ENCODE assay signal across 10 cellular contexts in genomic region chr9:89740722-89741121, GRCh38.
A peak's percentile ranks its signal among the peaks of the same experiment; 100 is the strongest.
DNase-seq lines count a peak whose midpoint lies in the region; ATAC-seq and TF ChIP-seq lines count a peak whose summit lies in the region.
"Had no signal": no experiment of that assay in that cellular context is flagged by ENCODE, and none has a peak within 500 bp of the region (broad histone marks: within the 10 kb centered on the region; RNA-seq: fewer than 3 reads in every experiment).

No MANE protein-coding gene starts in this region.

- intact Hi-C loops in activated naive CD4-positive, alpha-beta T cell treated with anti-CD3 and anti-CD28 coated beads for 36 hours (cut with micrococcal nuclease), result loop anchor here (5.0 kb wide), 3 partner anchors 177 to 357 kb away; no protein-coding TSS in a partner anchor
- intact Hi-C loops in transverse colon (cut with DNase I; ENCODE audit: low total_unique reads), result no loop called here

- no peak overlapping the region for H3K27ac ChIP-seq in transverse colon
- no peak overlapping the region for H3K27ac ChIP-seq in mesendoderm (ENCODE audit: low read depth, low read length)
- H3K27ac ChIP-seq: heart left ventricle had no signal

- no peaks in the 10 kb centered on the region for H3K36me3 Mint-ChIP-seq in activated naive CD4-positive, alpha-beta T cell treated with anti-CD3 and anti-CD28 coated beads for 36 hours (ENCODE audit: low read depth)
- H3K36me3 Mint-ChIP-seq in activated naive CD4-positive, alpha-beta T cell treated with anti-CD3 and anti-CD28 coated beads, Interleukin-2, amount 10 ng/mL, durations not matched to agents 7 days and 5 days, result peaks cover 4% of the 10 kb centered on the region

- no peak overlapping the region for H4K8ac ChIP-seq in mesendoderm (ENCODE audit: low read depth, low read length)

- no peaks in the 10 kb centered on the region for H3K79me2 ChIP-seq in mesendoderm (ENCODE audit: control insufficient read depth, insufficient read depth, low read length)

- no peaks in the 10 kb centered on the region for H3K9me3 ChIP-seq in transverse colon

- no peaks in the 10 kb centered on the region for H3K79me1 ChIP-seq in mesendoderm (ENCODE audit: low read length)

- H3K23ac ChIP-seq in mesendoderm (ENCODE audit: low read length), result no peak overlapping the region

- no peak overlapping the region for H3K4me3 Mint-ChIP-seq in activated naive CD4-positive, alpha-beta T cell treated with anti-CD3 and anti-CD28 coated beads for 36 hours
- H3K4me3 Mint-ChIP-seq in activated naive CD4-positive, alpha-beta T cell treated with anti-CD3 and anti-CD28 coated beads, Interleukin-2, amount 10 ng/mL, durations not matched to agents 7 days and 5 days, result peak overlapping the region; percentile 2

- no peak for TF ChIP-seq POLR2A in transverse colon (IDR thresholded peaks at IDR 0.05)

- peaks cover 58% of the 10 kb centered on the region for H3K4me1 Mint-ChIP-seq in activated naive CD4-positive, alpha-beta T cell treated with anti-CD3 and anti-CD28 coated beads for 36 hours (ENCODE audit: low read depth)
- H3K4me1 Mint-ChIP-seq in activated naive CD4-positive, alpha-beta T cell treated with anti-CD3 and anti-CD28 coated beads, Interleukin-2, amount 10 ng/mL, durations not matched to agents 7 days and 5 days, result peaks cover 79% of the 10 kb centered on the region

- CTCF ChIA-PET in activated naive CD4-positive, alpha-beta T cell treated with anti-CD3 and anti-CD28 coated beads for 36 hours (lab: Charles Lee), result no interaction called here
- CTCF ChIA-PET in activated naive CD4-positive, alpha-beta T cell treated with anti-CD3 and anti-CD28 coated beads, Interleukin-2, amount 10 ng/mL, durations not matched to agents 7 days and 5 days (lab: Charles Lee), result interaction anchor here (0.6 to 1.0 kb wide), 2 partner anchors 139 to 359 kb away, joined by 3 read pairs; no protein-coding TSS in a partner anchor

- H3K4me1 ChIP-seq in transverse colon (peaks cover 0 to 31% (median 12%) of the 10 kb centered on the region in 4 donors), mesendoderm (ENCODE audit: control insufficient read depth, low read depth, low read length) (peaks cover 4% of the 10 kb centered on the region)

- H2BK5ac ChIP-seq in mesendoderm (ENCODE audit: low read length), result no peak overlapping the region

- H3K36me3 ChIP-seq in transverse colon (no peaks in the 10 kb centered on the region), mesendoderm (ENCODE audit: control insufficient read depth, insufficient read depth, low read length) (no peaks in the 10 kb centered on the region)
- H3K36me3 ChIP-seq: heart left ventricle had no signal

- no peak overlapping the region for H3K4ac ChIP-seq in mesendoderm (ENCODE audit: low read depth, low read length)

- no peak for TF ChIP-seq CTCF in transverse colon (IDR thresholded peaks at IDR 0.05)

- no peak overlapping the region for H2AK5ac ChIP-seq in mesendoderm (ENCODE audit: low read length)

- peaks cover 5% of the 10 kb centered on the region for H3K9me3 Mint-ChIP-seq in activated naive CD4-positive, alpha-beta T cell treated with anti-CD3 and anti-CD28 coated beads for 36 hours
- H3K9me3 Mint-ChIP-seq in activated naive CD4-positive, alpha-beta T cell treated with anti-CD3 and anti-CD28 coated beads, Interleukin-2, amount 10 ng/mL, durations not matched to agents 7 days and 5 days, result peaks cover 5% of the 10 kb centered on the region

- peak; percentile 71 for DNase-seq in activated naive CD4-positive, alpha-beta T cell treated with anti-CD3 and anti-CD28 coated beads for 36 hours
- DNase-seq in activated naive CD4-positive, alpha-beta T cell treated with anti-CD3 and anti-CD28 coated beads, Interleukin-2, amount 50 U/mL, for 16 hours, result no peak
- peak; percentile 55 for DNase-seq in activated naive CD4-positive, alpha-beta T cell treated with anti-CD3 and anti-CD28 coated beads, Interleukin-2, amount 10 ng/mL, durations not matched to agents 7 days and 5 days
- DNase-seq in transverse colon (peak; percentile 49), SW480 (ENCODE audit: low spot score) (no peak), dermis blood vessel endothelial cell (no peak), mesendoderm (no peak)
- DNase-seq: heart left ventricle, NCI-H146 had no signal

- H3K56ac ChIP-seq in mesendoderm (ENCODE audit: low read length), result no peak overlapping the region

- in situ Hi-C loops in transverse colon (cut with MboI; ENCODE audit: low pct_ligation_motif_present in 1 of 4, low pct_unique_long_range_greater_than_20kb in 1 of 4, low sequenced_read_pairs in 3 of 4), result no loop called here

- no peak overlapping the region for H4K5ac ChIP-seq in mesendoderm (ENCODE audit: low read length)

- H3K27me3 ChIP-seq in transverse colon (no peaks in the 10 kb centered on the region), mesendoderm (ENCODE audit: insufficient read depth, low read length, poor library complexity) (no peaks in the 10 kb centered on the region)
- H3K27me3 ChIP-seq: heart left ventricle had no signal

- H3K27me3 Mint-ChIP-seq in activated naive CD4-positive, alpha-beta T cell treated with anti-CD3 and anti-CD28 coated beads for 36 hours (ENCODE audit: low read depth), result no peaks in the 10 kb centered on the region
- peaks cover 21% of the 10 kb centered on the region for H3K27me3 Mint-ChIP-seq in activated naive CD4-positive, alpha-beta T cell treated with anti-CD3 and anti-CD28 coated beads, Interleukin-2, amount 10 ng/mL, durations not matched to agents 7 days and 5 days

- no peak overlapping the region for H3K9ac ChIP-seq in mesendoderm (ENCODE audit: low read length)

- no peak overlapping the region for H3K27ac Mint-ChIP-seq in activated naive CD4-positive, alpha-beta T cell treated with anti-CD3 and anti-CD28 coated beads for 36 hours
- H3K27ac Mint-ChIP-seq in activated naive CD4-positive, alpha-beta T cell treated with anti-CD3 and anti-CD28 coated beads, Interleukin-2, amount 10 ng/mL, durations not matched to agents 7 days and 5 days, result peak overlapping the region; percentile 29

- no peak overlapping the region for H3K4me2 ChIP-seq in mesendoderm (ENCODE audit: low read length)

- H2BK120ac ChIP-seq in mesendoderm (ENCODE audit: low read depth, low read length), result no peak overlapping the region

- H3K4me3 ChIP-seq in transverse colon, result no peak overlapping the region
- no peak overlapping the region for H3K4me3 ChIP-seq in mesendoderm (ENCODE audit: low read length)
- H3K4me3 ChIP-seq: heart left ventricle had no signal

- no peak overlapping the region for H2BK15ac ChIP-seq in mesendoderm (replicated peaks; ENCODE audit: low read depth)

- TF ChIP-seq EP300 in transverse colon (IDR thresholded peaks at IDR 0.05; ENCODE audit: low read depth), result no peak

- 26% methylated on average over 8 of the region's 8 CpGs; no CpG with 5 or more reads in 1 of the 2 donors for WGBS in transverse colon (ENCODE audit: low coverage in 1 of 2), 2 donors
- no CpG with 5 or more reads among the region's 8 CpGs for WGBS in mesendoderm (ENCODE audit: extremely low coverage, insufficient coverage, low lambda C conversion rate)

- peak; percentile 46 for ATAC-seq in HG03342 (IDR thresholded peaks at IDR 0.05; ENCODE audit: unreplicated experiment)
- ATAC-seq: heart left ventricle had no signal

- H3K18ac ChIP-seq in mesendoderm (ENCODE audit: low read length), result no peak overlapping the region

Comparison
In these comparisons a context has a peak if more than half of its experiments do, and no peak if none do; other contexts are left out.
1. DNase-seq: peak in activated naive CD4-positive, alpha-beta T cell treated with anti-CD3 and anti-CD28 coated beads for 36 hours (single experiment), activated naive CD4-positive, alpha-beta T cell treated with anti-CD3 and anti-CD28 coated beads, Interleukin-2, amount 10 ng/mL, durations not matched to agents 7 days and 5 days (single experiment) and transverse colon (single experiment); none in activated naive CD4-positive, alpha-beta T cell treated with anti-CD3 and anti-CD28 coated beads, Interleukin-2, amount 50 U/mL, for 16 hours (single experiment), SW480 (single experiment), dermis blood vessel endothelial cell (single experiment) and mesendoderm (single experiment).